ENCODE assay signal across 30 cellular contexts in genomic region chr16:2765462-2766404, GRCh38. TPM values are rescaled to one million over a fixed set of nuclear protein-coding genes. Genes with fewer than 3 reads are reported as not detected.
DNase-seq lines count a peak whose midpoint lies in the region; ATAC-seq, FAIRE-seq and TF ChIP-seq lines count a peak whose summit lies in the region.
"Had no signal": no experiment of that assay in that cellular context is flagged by ENCODE, and none has a peak within 500 bp of the region (broad histone marks: within the 10 kb centered on the region; RNA-seq: fewer than 3 reads in every experiment).

No MANE protein-coding gene starts in this region.

- H3K27ac ChIP-seq in neuronal stem cell (replicated peaks; ENCODE audit: low read length) = no peak overlapping the region
- H3K27ac ChIP-seq: body of pancreas, dorsolateral prefrontal cortex, sigmoid colon, stomach, tibial artery had no signal

- H2BK15ac ChIP-seq in neuronal stem cell (ENCODE audit: low read length) = no peak overlapping the region

- peak overlapping the region; percentile 1 for H2BK5ac ChIP-seq in neuronal stem cell (ENCODE audit: low read length)

- H3K27me3 ChIP-seq in neuronal stem cell (ENCODE audit: control insufficient read depth in 3 of 3, insufficient read depth in 3 of 3, low read depth in 1 of 3, low read length in 3 of 3) = no peaks in the 10 kb centered on the region
- H3K27me3 ChIP-seq: body of pancreas, dorsolateral prefrontal cortex, sigmoid colon, stomach, tibial artery had no signal

- H3K4me2 ChIP-seq in neuronal stem cell (ENCODE audit: insufficient read depth, low read length, poor library complexity, severe bottlenecking) = no peak overlapping the region

- no peaks in the 10 kb centered on the region for H3K9me3 Mint-ChIP-seq in activated T-cell treated with anti-CD3 and anti-CD28 coated beads, Interleukin-2, amount 50 U/mL, for 72 hours
- H3K9me3 Mint-ChIP-seq in effector memory CD8-positive, alpha-beta T cell = no peaks in the 10 kb centered on the region
- H3K9me3 Mint-ChIP-seq: CD8-positive, alpha-beta memory T cell; T-cell had no signal

- no peak overlapping the region for H2AFZ ChIP-seq in neuronal stem cell (ENCODE audit: low read length)

- peak overlapping the region; percentile 9 for H3K23ac ChIP-seq in neuronal stem cell (ENCODE audit: low read depth, low read length, poor library complexity)

- H3K4me1 Mint-ChIP-seq in activated T-cell treated with anti-CD3 and anti-CD28 coated beads, Interleukin-2, amount 50 U/mL, for 72 hours (ENCODE audit: low read depth) = peaks cover 28% of the 10 kb centered on the region
- H3K4me1 Mint-ChIP-seq in effector memory CD8-positive, alpha-beta T cell (ENCODE audit: low read depth in 2 of 2) = peaks cover 28 to 30% of the 10 kb centered on the region in 2 donors

- peaks cover 35 to 65% of the 10 kb centered on the region in 2 donors for H3K36me3 Mint-ChIP-seq in activated T-cell treated with anti-CD3 and anti-CD28 coated beads, Interleukin-2, amount 50 U/mL, for 72 hours (ENCODE audit: insufficient read depth in 2 of 2)
- peaks cover 100% of the 10 kb centered on the region for H3K36me3 Mint-ChIP-seq in effector memory CD8-positive, alpha-beta T cell (ENCODE audit: insufficient read depth)

- no peak overlapping the region for H3K18ac ChIP-seq in neuronal stem cell (ENCODE audit: low read length)

- no peak overlapping the region for H2BK120ac ChIP-seq in neuronal stem cell (ENCODE audit: low read depth, low read length)

- TF ChIP-seq POLR2A in GM12892 (IDR thresholded peaks at IDR 0.05; ENCODE audit: low read depth, low read length) (peak; percentile 34), lower leg skin (IDR thresholded peaks at IDR 0.05) (no peak)

- peaks cover 93 to 100% of the 10 kb centered on the region in 2 donors for H3K36me3 ChIP-seq in neuronal stem cell (replicated peaks in 1 of 2; ENCODE audit: control insufficient read depth in 2 of 2, insufficient read depth in 2 of 2, low read length in 2 of 2)

- H3K27ac Mint-ChIP-seq in activated T-cell treated with anti-CD3 and anti-CD28 coated beads, Interleukin-2, amount 50 U/mL, for 72 hours = peak overlapping the region; percentile 55
- H3K27ac Mint-ChIP-seq in effector memory CD8-positive, alpha-beta T cell = peak overlapping the region; percentile 76 to 95
- H3K27ac Mint-ChIP-seq: progenitor cell of endocrine pancreas, T-cell had no signal

- no peak overlapping the region for H4K91ac ChIP-seq in neuronal stem cell (ENCODE audit: low read depth, low read length, poor library complexity)

- H3K9ac ChIP-seq in neuronal stem cell (ENCODE audit: low read depth, low read length, poor library complexity) = no peak overlapping the region

- H3K27me3 Mint-ChIP-seq in activated T-cell treated with anti-CD3 and anti-CD28 coated beads, Interleukin-2, amount 50 U/mL, for 72 hours (ENCODE audit: low read depth) = no peaks in the 10 kb centered on the region
- H3K27me3 Mint-ChIP-seq in effector memory CD8-positive, alpha-beta T cell = no peaks in the 10 kb centered on the region
- H3K27me3 Mint-ChIP-seq: progenitor cell of endocrine pancreas, T-cell had no signal

- no peak overlapping the region for H3K14ac ChIP-seq in neuronal stem cell (ENCODE audit: low read length)

- H4K8ac ChIP-seq in neuronal stem cell (ENCODE audit: low read depth, low read length) = no peak overlapping the region

- WGBS in neuronal stem cell (ENCODE audit: extremely low coverage in 2 of 2, insufficient read length in 2 of 2, insufficient replicate concordance in 1 of 2), 2 donors = no CpG with 5 or more reads among the region's 73 CpGs
- 97 to 98% methylated on average over 73 of the region's 73 CpGs for WGBS in lower leg skin, 2 donors

- H3K4me1 ChIP-seq in neuronal stem cell (ENCODE audit: control insufficient read depth in 2 of 2, insufficient read depth in 1 of 2, low read depth in 1 of 2, low read length in 2 of 2) = no peaks in the 10 kb centered on the region

- H3K79me1 ChIP-seq in neuronal stem cell (ENCODE audit: low read depth, low read length) = peaks cover 36% of the 10 kb centered on the region

- H3K4me3 Mint-ChIP-seq in activated T-cell treated with anti-CD3 and anti-CD28 coated beads, Interleukin-2, amount 50 U/mL, for 72 hours = no peak overlapping the region
- peak overlapping the region; percentile 29 to 51 for H3K4me3 Mint-ChIP-seq in effector memory CD8-positive, alpha-beta T cell

- no peak for DNase-seq in activated T-cell treated with anti-CD3 and anti-CD28 coated beads, Interleukin-2, amount 50 U/mL, for 72 hours
- no peak for DNase-seq in activated T-cell treated with anti-CD3 and anti-CD28 coated beads for 4 hours
- no peak for DNase-seq in GM12892 (ENCODE audit: insufficient read length)
- DNase-seq in effector memory CD8-positive, alpha-beta T cell = no peak
- DNase-seq in neuronal stem cell (ENCODE audit: low spot score) = no peak
- no peak for DNase-seq in NCI-H146 treated with DMSO at 0.1 percent for 48 hours (lab: John Stamatoyannopoulos, UW; ENCODE audit: unreplicated experiment)
- no peak for DNase-seq in NCI-H446 (lab: John Stamatoyannopoulos, UW)
- no peak for DNase-seq in lower leg skin (ENCODE audit: low spot score in 2 of 2)
- DNase-seq: activated CD4-positive, alpha-beta T cell treated with anti-CD3 and anti-CD28 coated beads, Interleukin-2, amount 50 U/mL, for 4 hours; activated effector memory CD4-positive, alpha-beta T cell treated with Interleukin-2 at 50 U/mL for 16 hours; body of pancreas; CD8-positive, alpha-beta memory T cell; DMS153; dorsolateral prefrontal cortex; NCI-H1105; NCI-H2029; NCI-H2227 treated with DMSO at 0.1 percent for 48 hours; NCI-H748 treated with DMSO at 0.1 percent for 48 hours; sigmoid colon; stomach; T-cell; tibial artery had no signal

- no peak for FAIRE-seq in GM12892 (lab: Jason Lieb, UNC)
- FAIRE-seq: islet of Langerhans had no signal

- no peak for ATAC-seq in activated T-cell treated with anti-CD3 and anti-CD28 coated beads, Interleukin-2, amount 50 U/mL, for 72 hours (replicated peaks in 1 of 2)
- no peak for ATAC-seq in effector memory CD8-positive, alpha-beta T cell (replicated peaks)
- ATAC-seq: body of pancreas, T-cell had no signal

- intact Hi-C loops in lower leg skin (cut with DNase I; ENCODE audit: low total_unique reads) = no loop called here

- TF ChIP-seq CTCF in lower leg skin (IDR thresholded peaks at IDR 0.05) = no peak

- H3K4ac ChIP-seq in neuronal stem cell (ENCODE audit: low read length) = no peak overlapping the region

- peaks cover 27 to 49% of the 10 kb centered on the region in 2 donors for H3K9me3 ChIP-seq in neuronal stem cell (replicated peaks in 1 of 2; ENCODE audit: control insufficient read depth in 2 of 2, insufficient read depth in 1 of 2, low read depth in 1 of 2, low read length in 2 of 2)
- H3K9me3 ChIP-seq: body of pancreas, sigmoid colon, stomach, tibial artery had no signal

- H3K4me3 ChIP-seq in neuronal stem cell (ENCODE audit: low read length in 2 of 2) (no peak overlapping the region), lower leg skin (ENCODE audit: low read depth, poor library complexity, severe bottlenecking) (no peak overlapping the region)
- H3K4me3 ChIP-seq: body of pancreas, dorsolateral prefrontal cortex, sigmoid colon, stomach, tibial artery had no signal

- H2AK5ac ChIP-seq in neuronal stem cell (ENCODE audit: low read depth, low read length) = no peak overlapping the region

- H2BK12ac ChIP-seq in neuronal stem cell (ENCODE audit: low read length) = no peak overlapping the region

RNA-seq across cellular contexts. Expression of gene ELOB, which starts 11.3 kb away (rescaled TPM):
- total RNA-seq in activated T-cell treated with anti-CD3 and anti-CD28 coated beads, Interleukin-2, amount 50 U/mL, for 72 hours = 100 to 1,000 TPM; 158 to 208 TPM
- polyA plus RNA-seq in GM12892 (2012; ENCODE audit: missing spikeins) = 194 TPM
- polyA plus RNA-seq in neuronal stem cell (2013, experiment 1 of 2) = 177 TPM
- 174 TPM for polyA plus RNA-seq in neuronal stem cell (2013, experiment 2 of 2)
- 1,000 to 10,000 TPM in 1 of 4 donors, 100 to 1,000 TPM in 3; 244 to 2,128 (median 328) TPM for total RNA-seq in lower leg skin

RNA-seq across cellular contexts. Expression of gene SRRM2, which starts 13.3 kb away (rescaled TPM):
- total RNA-seq in activated T-cell treated with anti-CD3 and anti-CD28 coated beads, Interleukin-2, amount 50 U/mL, for 72 hours = 100 to 1,000 TPM; 696 to 731 TPM
- 376 TPM for polyA plus RNA-seq in GM12892 (2012; ENCODE audit: missing spikeins)
- polyA plus RNA-seq in neuronal stem cell (2013, experiment 1 of 2) = 516 TPM
- polyA plus RNA-seq in neuronal stem cell (2013, experiment 2 of 2) = 512 TPM
- 100 to 1,000 TPM; 257 to 830 (median 272) TPM for total RNA-seq in lower leg skin

RNA-seq across cellular contexts. Expression of gene PRSS33, which starts 21.6 kb away (rescaled TPM):
- total RNA-seq in activated T-cell treated with anti-CD3 and anti-CD28 coated beads, Interleukin-2, amount 50 U/mL, for 72 hours = under 1 TPM in 1 of 2 donors, not detected in 1; 0.46 TPM
- not detected for polyA plus RNA-seq in GM12892 (2012; ENCODE audit: missing spikeins)
- polyA plus RNA-seq in neuronal stem cell (2013, experiment 1 of 2) = 2.3 TPM
- polyA plus RNA-seq in neuronal stem cell (2013, experiment 2 of 2) = 2.2 TPM
- total RNA-seq in lower leg skin = not detected
- total RNA-seq: body of pancreas, cerebellum, lung microvascular endothelial cell, M059J, sigmoid colon, stomach, T-cell had no signal
- polyA plus RNA-seq: CD8-positive, alpha-beta memory T cell; sigmoid colon; stomach had no signal

RNA-seq across cellular contexts. Expression of gene PRSS41, which starts 32.5 kb away (rescaled TPM):
- total RNA-seq in activated T-cell treated with anti-CD3 and anti-CD28 coated beads, Interleukin-2, amount 50 U/mL, for 72 hours = under 1 TPM in 1 of 2 donors, not detected in 1; 0.29 TPM
- polyA plus RNA-seq in GM12892 (2012; ENCODE audit: missing spikeins) = not detected
- polyA plus RNA-seq in neuronal stem cell (2013, experiment 1 of 2) = not detected
- polyA plus RNA-seq in neuronal stem cell (2013, experiment 2 of 2) = not detected
- not detected for total RNA-seq in lower leg skin
- total RNA-seq: A172; body of pancreas; CD8-positive, alpha-beta memory T cell; cerebellum; dorsolateral prefrontal cortex; H4; lung microvascular endothelial cell; M059J; progenitor cell of endocrine pancreas; sigmoid colon; SK-MEL-5; stomach; T-cell had no signal
- polyA plus RNA-seq: CD8-positive, alpha-beta memory T cell; sigmoid colon; stomach had no signal

RNA-seq across cellular contexts. Expression of gene PRSS27, which starts 45.7 kb away (rescaled TPM):
- total RNA-seq in activated T-cell treated with anti-CD3 and anti-CD28 coated beads, Interleukin-2, amount 50 U/mL, for 72 hours = 1 to 10 TPM; 7.6 to 8.8 TPM
- 0.17 TPM for polyA plus RNA-seq in GM12892 (2012; ENCODE audit: missing spikeins)
- 3.6 TPM for polyA plus RNA-seq in neuronal stem cell (2013, experiment 1 of 2)
- polyA plus RNA-seq in neuronal stem cell (2013, experiment 2 of 2) = 3.8 TPM
- total RNA-seq in lower leg skin = 1 to 10 TPM; 1.3 to 5.0 (median 2.0) TPM
- polyA plus RNA-seq: CD8-positive, alpha-beta memory T cell had no signal

Comparison
In these comparisons a context has a peak if more than half of its experiments do, and no peak if none do; other contexts are left out.
1. H3K4me3 Mint-ChIP-seq: peak in effector memory CD8-positive, alpha-beta T cell (2 of 2); none in activated T-cell treated with anti-CD3 and anti-CD28 coated beads, Interleukin-2, amount 50 U/mL, for 72 hours (0 of 2).